Comparison of ENCODE assay signal across 16 cellular contexts in genomic region chr4:26827798-26828197, GRCh38. TPM values are rescaled to one million over a fixed set of nuclear protein-coding genes. Genes with fewer than 3 reads are reported as not detected.
A peak's percentile ranks its signal among the peaks of the same experiment; 100 is the strongest.
DNase-seq lines count a peak whose midpoint lies in the region; ATAC-seq and TF ChIP-seq lines count a peak whose summit lies in the region.
"Had no signal": no experiment of that assay in that cellular context is flagged by ENCODE, and none has a peak within 500 bp of the region (broad histone marks: within the 10 kb centered on the region; RNA-seq: fewer than 3 reads in every experiment).

No MANE protein-coding gene starts in this region.

- H3K27me3 Mint-ChIP-seq in memory B cell = peaks cover 8% of the 10 kb centered on the region
- H3K27me3 Mint-ChIP-seq in natural killer cell (ENCODE audit: low read depth in 2 of 2) = peaks cover 0 to 5% of the 10 kb centered on the region in 2 donors

- DNase-seq in NAMALWA (ENCODE audit: low spot score) = peak; percentile 41
- DNase-seq in body of pancreas = peak; percentile 41 to 61 (median 52)
- no peak for DNase-seq in memory B cell (ENCODE audit: low spot score in 2 of 2)
- no peak for DNase-seq in natural killer cell
- no peak for DNase-seq in neuronal stem cell (ENCODE audit: low spot score)
- no peak for DNase-seq in effector CD8-positive, alpha-beta T cell (lab: John Stamatoyannopoulos, UW)
- DNase-seq in retina = no peak
- DNase-seq: ACHN; CD8-positive, alpha-beta T cell; COR-L47; DMS153; DMS79 treated with DMSO at 0.1 percent for 48 hours; GDM1; GOT3; H9 had no signal

- H3K18ac ChIP-seq in neuronal stem cell (ENCODE audit: low read length) = no peak overlapping the region

- peaks cover 28% of the 10 kb centered on the region for H3K9me3 ChIP-seq in BLaER1
- H3K9me3 ChIP-seq in body of pancreas = no peaks in the 10 kb centered on the region
- peaks cover 0 to 5% of the 10 kb centered on the region in 2 donors for H3K9me3 ChIP-seq in neuronal stem cell (replicated peaks in 1 of 2; ENCODE audit: control insufficient read depth in 2 of 2, insufficient read depth in 1 of 2, low read depth in 1 of 2, low read length in 2 of 2)

- H3K27ac Mint-ChIP-seq in memory B cell (peak overlapping the region; percentile 72), natural killer cell (no peak overlapping the region)
- H3K27ac Mint-ChIP-seq: CD8-positive, alpha-beta T cell; H9 had no signal

- H4K8ac ChIP-seq in neuronal stem cell (ENCODE audit: low read depth, low read length) = no peak overlapping the region

- H3K27ac ChIP-seq in BLaER1 (peak overlapping the region; percentile 94), body of pancreas (peak overlapping the region; percentile 39 to 86 (median 78)), neuronal stem cell (replicated peaks; ENCODE audit: low read length) (no peak overlapping the region)

- H2BK5ac ChIP-seq in neuronal stem cell (ENCODE audit: low read length) = no peak overlapping the region

- H2BK12ac ChIP-seq in neuronal stem cell (ENCODE audit: low read length) = no peak overlapping the region

- H3K79me1 ChIP-seq in neuronal stem cell (ENCODE audit: low read depth, low read length) = no peaks in the 10 kb centered on the region

- H3K4me3 ChIP-seq in BLaER1 (no peak overlapping the region), body of pancreas (no peak overlapping the region), neuronal stem cell (ENCODE audit: low read length in 2 of 2) (no peak overlapping the region)

- H2AFZ ChIP-seq in neuronal stem cell (ENCODE audit: low read length) = no peak overlapping the region

- H3K14ac ChIP-seq in neuronal stem cell (ENCODE audit: low read length) = no peak overlapping the region

- H3K4me1 ChIP-seq in BLaER1 (peaks cover 97% of the 10 kb centered on the region), body of pancreas (peaks cover 45% of the 10 kb centered on the region), neuronal stem cell (ENCODE audit: control insufficient read depth in 2 of 2, insufficient read depth in 1 of 2, low read depth in 1 of 2, low read length in 2 of 2) (no peaks in the 10 kb centered on the region)

- ATAC-seq in body of pancreas (peak; percentile 55), memory B cell (ENCODE audit: low read depth) (no peak), natural killer cell (no peak)
- ATAC-seq: CD8-positive, alpha-beta T cell had no signal

- no peaks in the 10 kb centered on the region for H4K20me1 ChIP-seq in BLaER1

- H3K27me3 ChIP-seq in BLaER1 (no peaks in the 10 kb centered on the region), body of pancreas (no peaks in the 10 kb centered on the region), neuronal stem cell (ENCODE audit: control insufficient read depth in 3 of 3, insufficient read depth in 3 of 3, low read depth in 1 of 3, low read length in 3 of 3) (no peaks in the 10 kb centered on the region)

- H3K4me3 Mint-ChIP-seq in memory B cell (no peak overlapping the region), natural killer cell (no peak overlapping the region)
- H3K4me3 Mint-ChIP-seq: CD8-positive, alpha-beta T cell; H9 had no signal

- H3K4ac ChIP-seq in neuronal stem cell (ENCODE audit: low read length) = no peak overlapping the region

- no peak overlapping the region for H2BK15ac ChIP-seq in neuronal stem cell (ENCODE audit: low read length)

- H3K36me3 ChIP-seq in BLaER1 = no peaks in the 10 kb centered on the region; the same call in 1 of the 2 replicates
- H3K36me3 ChIP-seq in body of pancreas (replicated peaks in 1 of 2; ENCODE audit: insufficient read depth in 1 of 2, low read depth in 2 of 2) = no peaks in the 10 kb centered on the region
- H3K36me3 ChIP-seq in neuronal stem cell (replicated peaks in 1 of 2; ENCODE audit: control insufficient read depth in 2 of 2, insufficient read depth in 2 of 2, low read length in 2 of 2) = no peaks in the 10 kb centered on the region

- peaks cover 3% of the 10 kb centered on the region for H3K9me3 Mint-ChIP-seq in memory B cell
- peaks cover 0 to 2% of the 10 kb centered on the region in 2 donors for H3K9me3 Mint-ChIP-seq in natural killer cell

- TF ChIP-seq CTCF in body of pancreas (IDR thresholded peaks at IDR 0.05) (no peak), natural killer cell (IDR thresholded peaks at IDR 0.05) (no peak)

- intact Hi-C loops in body of pancreas (cut with DNase I) = no loop called here
- intact Hi-C loops in natural killer cell (cut with micrococcal nuclease) = no loop called here

- H3K4me2 ChIP-seq in BLaER1 (peak overlapping the region; percentile 72), neuronal stem cell (ENCODE audit: insufficient read depth, low read length, poor library complexity, severe bottlenecking) (no peak overlapping the region)

- peak overlapping the region; percentile 74; the same call in 1 of the 2 replicates for H3K9ac ChIP-seq in BLaER1
- H3K9ac ChIP-seq in neuronal stem cell (ENCODE audit: low read depth, low read length, poor library complexity) = no peak overlapping the region

- 25 to 28% methylated on average over 6 of the region's 6 CpGs for WGBS in body of pancreas, 2 donors
- WGBS in neuronal stem cell (ENCODE audit: extremely low coverage in 2 of 2, insufficient read length in 2 of 2, insufficient replicate concordance in 1 of 2), 2 donors = no CpG with 5 or more reads among the region's 6 CpGs

- no peak overlapping the region for H3K23ac ChIP-seq in neuronal stem cell (ENCODE audit: low read depth, low read length, poor library complexity)

- H4K91ac ChIP-seq in neuronal stem cell (ENCODE audit: low read depth, low read length, poor library complexity) = no peak overlapping the region

- no peak for TF ChIP-seq POLR2A in body of pancreas (IDR thresholded peaks at IDR 0.05)

- H2AK5ac ChIP-seq in neuronal stem cell (ENCODE audit: low read depth, low read length) = no peak overlapping the region

- H3K4me1 Mint-ChIP-seq in memory B cell (peaks cover 34% of the 10 kb centered on the region), natural killer cell (peaks cover 14 to 18% of the 10 kb centered on the region in 2 donors)

- H2BK120ac ChIP-seq in neuronal stem cell (ENCODE audit: low read depth, low read length) = no peak overlapping the region

- H3K36me3 Mint-ChIP-seq in memory B cell = peaks cover 2% of the 10 kb centered on the region
- no peaks in the 10 kb centered on the region for H3K36me3 Mint-ChIP-seq in natural killer cell

RNA-seq across cellular contexts. Expression of gene STIM2, which starts 32.8 kb away (rescaled TPM):
- total RNA-seq in body of pancreas (10 to 100 TPM; 10.9 to 53.4 TPM), natural killer cell (100 to 1,000 TPM in 2 of 3 donors, 10 to 100 TPM in 1; 98.3 to 104 (median 100) TPM)
- polyA plus RNA-seq in neuronal stem cell (2013, experiment 1 of 2) = 23.4 TPM
- polyA plus RNA-seq in neuronal stem cell (2013, experiment 2 of 2) = 23.3 TPM

Comparison
In these comparisons a context has a peak if more than half of its experiments do, and no peak if none do; other contexts are left out.
1. DNase-seq: peak in NAMALWA (single experiment) and body of pancreas (4 of 4); none in memory B cell (0 of 2), natural killer cell (single experiment), neuronal stem cell (single experiment), effector CD8-positive, alpha-beta T cell (single experiment) and retina (single experiment).